In the genomic region with DNA sequence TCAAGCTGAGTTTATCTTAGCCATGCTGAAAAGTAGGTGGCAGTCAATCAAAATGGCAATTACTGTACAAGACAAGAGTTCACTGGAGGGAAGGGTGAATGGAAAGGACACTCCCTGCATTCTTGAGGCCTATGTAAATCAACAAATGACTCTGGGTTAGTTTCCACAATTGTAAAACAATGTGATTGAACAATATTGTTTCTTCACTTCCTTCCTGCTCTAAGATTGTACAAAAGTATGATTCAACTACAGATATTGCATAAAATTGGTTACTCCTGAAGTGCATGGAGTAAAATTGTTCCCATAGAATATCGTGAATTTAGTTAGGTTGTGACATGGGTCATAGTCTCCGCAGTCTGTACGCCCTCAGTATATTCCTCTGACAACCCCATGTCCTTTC, we compare ENCODE assay signal across 10 cellular contexts.
DNase-seq lines count a peak whose midpoint lies in the region; ATAC-seq and TF ChIP-seq lines count a peak whose summit lies in the region.
"Had no signal": no experiment of that assay in that cellular context is flagged by ENCODE, and none has a peak within 500 bp of the region (broad histone marks: within the 10 kb centered on the region; RNA-seq: fewer than 3 reads in every experiment).

No MANE protein-coding gene starts in this region.

- CTCF ChIA-PET in Caco-2 (lab: Charles Lee) = interaction anchor here (1.5 kb wide), 1 partner anchor 693 kb away, joined by 3 read pairs; no protein-coding TSS in a partner anchor

- DNase-seq in Caco-2 = peak in 1 of 2 experiments; percentile 22
- peak; percentile 59 for DNase-seq in NB4 (ENCODE audit: low read depth)
- no peak for DNase-seq in omental fat pad (ENCODE audit: low spot score)
- no peak for DNase-seq in NCI-H2171 (lab: John Stamatoyannopoulos, UW)
- DNase-seq: DND-41, NCI-H1092 treated with DMSO at 0.1 percent for 48 hours had no signal

- H3K4me3 ChIP-seq in Caco-2 (ENCODE audit: low read depth, low read length) = no peak overlapping the region
- no peak overlapping the region for H3K4me3 ChIP-seq in NB4 (ENCODE audit: low read depth, low read length)

- no peaks in the 10 kb centered on the region; the same call in 1 of the 2 replicates for H3K36me3 ChIP-seq in Caco-2 (ENCODE audit: control insufficient read depth, insufficient read depth, low read length)

- H3K4me3 Mint-ChIP-seq in Caco-2 (ENCODE audit: unreplicated experiment) = no peak overlapping the region

- H3K27ac Mint-ChIP-seq in Caco-2 (ENCODE audit: unreplicated experiment) = peak overlapping the region; percentile 81

- peaks cover 33% of the 10 kb centered on the region for H3K4me1 Mint-ChIP-seq in Caco-2 (ENCODE audit: low read depth, unreplicated experiment)

- peaks cover 21% of the 10 kb centered on the region for H3K36me3 Mint-ChIP-seq in Caco-2 (ENCODE audit: insufficient read depth, unreplicated experiment)

- ATAC-seq in esophagus mucosa (peak; percentile 96), omental fat pad (ENCODE audit: low FRiP score) (peak; percentile 55), HG03520 (IDR thresholded peaks at IDR 0.05; ENCODE audit: unreplicated experiment) (no peak), GM19023 (IDR thresholded peaks at IDR 0.05; ENCODE audit: unreplicated experiment) (no peak), HG02763 (IDR thresholded peaks at IDR 0.05; ENCODE audit: unreplicated experiment) (no peak)

- peaks cover 34% of the 10 kb centered on the region for H3K4me1 ChIP-seq in Caco-2

- intact Hi-C loops in Caco-2 (cut with micrococcal nuclease; ENCODE audit: unreplicated experiment) = loop anchor here (1.0 kb wide), 1 partner anchor 46 kb away; no protein-coding TSS in a partner anchor

- no peak for TF ChIP-seq POLR2A in NB4 (IDR thresholded peaks at IDR 0.05; ENCODE audit: extremely low read depth, insufficient read length)

- H3K9me3 Mint-ChIP-seq in Caco-2 (ENCODE audit: unreplicated experiment) = no peaks in the 10 kb centered on the region

- BruUV-seq in Caco-2 (replicated peaks; lab: Mats Ljungman, UMichigan) = TSS peak; percentile 5

- no peaks in the 10 kb centered on the region for H3K27me3 Mint-ChIP-seq in Caco-2 (ENCODE audit: insufficient read depth, unreplicated experiment)

- POLR2A ChIA-PET in Caco-2 (lab: Charles Lee) = no interaction called here

- H3K9me3 ChIP-seq in Caco-2 = no peaks in the 10 kb centered on the region

- no peak for TF ChIP-seq CTCF in Caco-2 (IDR thresholded peaks at IDR 0.05; ENCODE audit: insufficient read depth in 1 of 2, low read depth in 1 of 2, low read length in 1 of 2, severe bottlenecking in 1 of 2, unreplicated experiment in 1 of 2)
- TF ChIP-seq CTCF in NB4 (IDR thresholded peaks at IDR 0.05; ENCODE audit: low read depth, low read length) = no peak
- TF ChIP-seq CTCF in omental fat pad (IDR thresholded peaks at IDR 0.05) = no peak

- H3K27me3 ChIP-seq in Caco-2 (replicated peaks; ENCODE audit: control insufficient read depth, insufficient read depth, low read length) = no peaks in the 10 kb centered on the region

Comparison
In these comparisons a context has a peak if more than half of its experiments do, and no peak if none do; other contexts are left out.
1. ATAC-seq: peak in esophagus mucosa (single experiment) and omental fat pad (single experiment); none in HG03520 (single experiment), GM19023 (single experiment) and HG02763 (single experiment).